In genomic region chr4:96767815-96768480, GRCh38 we compare ENCODE assay signal across 24 cellular contexts.
A peak's percentile ranks its signal among the peaks of the same experiment; 100 is the strongest.
DNase-seq lines count a peak whose midpoint lies in the region; ATAC-seq and TF ChIP-seq lines count a peak whose summit lies in the region.
"Had no signal": no experiment of that assay in that cellular context is flagged by ENCODE, and none has a peak within 500 bp of the region (broad histone marks: within the 10 kb centered on the region; RNA-seq: fewer than 3 reads in every experiment).

No MANE protein-coding gene starts in this region.

- no peak for ATAC-seq in WTC11
- ATAC-seq: GM23338, Right ventricle myocardium inferior, SK-N-SH treated with all-trans-retinoic acid at 6 μM for 48 hours had no signal

- WGBS in stomach, 5 donors = 86 to 94% (median 89%) methylated on average over 5 of the region's 5 CpGs

- H3K27me3 Mint-ChIP-seq in WTC11 (ENCODE audit: low read depth) (no peaks in the 10 kb centered on the region), chondrocyte (ENCODE audit: low read depth) (no peaks in the 10 kb centered on the region)
- no peaks in the 10 kb centered on the region for H3K27me3 Mint-ChIP-seq in CD8-positive, alpha-beta memory T cell

- no peak for TF ChIP-seq CTCF in WTC11 (IDR thresholded peaks at IDR 0.05)
- no peak for TF ChIP-seq CTCF in chondrocyte (IDR thresholded peaks at IDR 0.05)
- no peak for TF ChIP-seq CTCF in fibroblast of pulmonary artery (IDR thresholded peaks at IDR 0.05; ENCODE audit: low read length, missing control alignments)
- no peak for TF ChIP-seq CTCF in stomach (IDR thresholded peaks at IDR 0.05)

- TF ChIP-seq EP300 in stomach (IDR thresholded peaks at IDR 0.05) = no peak

- DNase-seq in HS-5 (ENCODE audit: low read depth) = peak; percentile 43
- no peak for DNase-seq in WTC11 (ENCODE audit: low spot score)
- no peak for DNase-seq in chondrocyte (ENCODE audit: low spot score)
- peak; percentile 25 for DNase-seq in fibroblast of pulmonary artery (ENCODE audit: low read depth)
- no peak for DNase-seq in stomach
- DNase-seq in CD8-positive, alpha-beta memory T cell = no peak
- DNase-seq in AG20443 (ENCODE audit: low spot score) = no peak
- DNase-seq in mesenteric fat pad (ENCODE audit: low spot score) = no peak
- DNase-seq: 8988T, ACHN, DMS53, HCEC 1CT, KBM-7, MM.1S, NCI-H1417 treated with DMSO at 0.1 percent for 48 hours, NCI-H187, NCI-H2107, NCI-H446, NCI-H524 treated with DMSO at 0.1 percent for 48 hours, NCI-H774, SJCRH30 had no signal

- no peak overlapping the region for H3K27ac ChIP-seq in stomach
- H3K27ac ChIP-seq in CD8-positive, alpha-beta memory T cell (ENCODE audit: low read depth, low read length) = no peak overlapping the region
- H3K27ac ChIP-seq: SJCRH30 had no signal

- H3K4me1 ChIP-seq in stomach = no peaks in the 10 kb centered on the region
- H3K4me1 ChIP-seq in CD8-positive, alpha-beta memory T cell (ENCODE audit: insufficient read depth, low read length) = no peaks in the 10 kb centered on the region
- H3K4me1 ChIP-seq: SJCRH30 had no signal

- H3K36me3 ChIP-seq in stomach = no peaks in the 10 kb centered on the region
- H3K36me3 ChIP-seq in CD8-positive, alpha-beta memory T cell (ENCODE audit: insufficient read depth, low read length) = no peaks in the 10 kb centered on the region
- H3K36me3 ChIP-seq: SJCRH30 had no signal

- no peaks in the 10 kb centered on the region for H3K9me3 ChIP-seq in stomach
- no peaks in the 10 kb centered on the region for H3K9me3 ChIP-seq in CD8-positive, alpha-beta memory T cell (ENCODE audit: low read length)
- H3K9me3 ChIP-seq: SJCRH30 had no signal

- no peaks in the 10 kb centered on the region for H3K27me3 ChIP-seq in stomach
- H3K27me3 ChIP-seq in CD8-positive, alpha-beta memory T cell (ENCODE audit: insufficient read depth, low read length, poor library complexity, severe bottlenecking) = no peaks in the 10 kb centered on the region
- H3K27me3 ChIP-seq: SJCRH30 had no signal

- H3K36me3 Mint-ChIP-seq in WTC11 = peaks cover 1% of the 10 kb centered on the region; the same call in 1 of the 2 replicates
- H3K36me3 Mint-ChIP-seq in chondrocyte (ENCODE audit: low read depth) = no peaks in the 10 kb centered on the region
- no peaks in the 10 kb centered on the region for H3K36me3 Mint-ChIP-seq in CD8-positive, alpha-beta memory T cell

- CTCF ChIA-PET in WTC11 (lab: Charles Lee) = no interaction called here
- CTCF ChIA-PET in CD8-positive, alpha-beta memory T cell (lab: Charles Lee) = no interaction called here

- POLR2A ChIA-PET in WTC11 (lab: Charles Lee) = no interaction called here
- POLR2A ChIA-PET in CD8-positive, alpha-beta memory T cell (lab: Charles Lee) = no interaction called here

- H3K27ac Mint-ChIP-seq in WTC11 (no peak overlapping the region), chondrocyte (ENCODE audit: unreplicated experiment) (peak overlapping the region; percentile 96)
- no peak overlapping the region for H3K27ac Mint-ChIP-seq in CD8-positive, alpha-beta memory T cell
- H3K27ac Mint-ChIP-seq: GM23338 had no signal

- H3K9me3 Mint-ChIP-seq in WTC11 (peaks cover 5% of the 10 kb centered on the region), chondrocyte (ENCODE audit: low read depth) (peaks cover 2% of the 10 kb centered on the region)
- H3K9me3 Mint-ChIP-seq in CD8-positive, alpha-beta memory T cell = peaks cover 0 to 41% (median 7%) of the 10 kb centered on the region in 5 donors

- H3K4me1 Mint-ChIP-seq in WTC11 (peaks cover 6% of the 10 kb centered on the region), chondrocyte (ENCODE audit: low read depth) (peaks cover 19% of the 10 kb centered on the region)
- no peaks in the 10 kb centered on the region for H3K4me1 Mint-ChIP-seq in CD8-positive, alpha-beta memory T cell

- no peak for TF ChIP-seq POLR2A in stomach (IDR thresholded peaks at IDR 0.05)

- no peak overlapping the region for H3K4me3 ChIP-seq in fibroblast of pulmonary artery (replicated peaks; ENCODE audit: low read depth, low read length)
- H3K4me3 ChIP-seq in stomach = no peak overlapping the region
- no peak overlapping the region for H3K4me3 ChIP-seq in CD8-positive, alpha-beta memory T cell (ENCODE audit: low read length)
- H3K4me3 ChIP-seq: GM23338, SJCRH30 had no signal

- intact Hi-C loops in stomach (cut with DNase I; ENCODE audit: low total_unique reads) = no loop called here

- H3K4me3 Mint-ChIP-seq in WTC11 = no peak overlapping the region
- peak overlapping the region; percentile 43 for H3K4me3 Mint-ChIP-seq in chondrocyte (ENCODE audit: unreplicated experiment)
- H3K4me3 Mint-ChIP-seq in CD8-positive, alpha-beta memory T cell = no peak overlapping the region
- H3K4me3 Mint-ChIP-seq: GM23338 had no signal

TF ChIP-seq in WTC11, 78 proteins besides CTCF, POLR2A, EP300 and RAD21:
- no peak for TF ChIP-seq FOXP4 (CRISPR knock-in tag; IDR thresholded peaks at IDR 0.05)
- TF ChIP-seq FOXK1 (CRISPR knock-in tag; IDR thresholded peaks at IDR 0.05) = no peak
- TF ChIP-seq ESRRA (CRISPR knock-in tag; IDR thresholded peaks at IDR 0.05; ENCODE audit: borderline replicate concordance) = no peak
- no peak for TF ChIP-seq ZBTB21 (CRISPR knock-in tag; IDR thresholded peaks at IDR 0.05; ENCODE audit: borderline replicate concordance)
- no peak for TF ChIP-seq GTF2I (CRISPR knock-in tag; conservative IDR thresholded peaks at IDR 0.05)
- TF ChIP-seq HMGA2 (CRISPR knock-in tag; IDR thresholded peaks at IDR 0.05) = 0 out of 2 replicates have a peak, but pooled peaks have one; percentile 47
- no peak for TF ChIP-seq EMX1 (CRISPR knock-in tag; IDR thresholded peaks at IDR 0.05)
- no peak for TF ChIP-seq AFF4 (CRISPR knock-in tag; IDR thresholded peaks at IDR 0.05; ENCODE audit: borderline replicate concordance)

Comparison
In these comparisons a context has a peak if more than half of its experiments do, and no peak if none do; other contexts are left out.
1. DNase-seq: peak in HS-5 (single experiment) and fibroblast of pulmonary artery (single experiment); none in WTC11 (single experiment), chondrocyte (single experiment), stomach (single experiment), CD8-positive, alpha-beta memory T cell (0 of 5), AG20443 (single experiment) and mesenteric fat pad (single experiment).